31 cellular contexts compared by ENCODE assay signal in genomic region chrX:32871636-32872035, GRCh38.
DNase-seq lines count a peak whose midpoint lies in the region; ATAC-seq and TF ChIP-seq lines count a peak whose summit lies in the region.
"Had no signal": no experiment of that assay in that cellular context is flagged by ENCODE, and none has a peak within 500 bp of the region (broad histone marks: within the 10 kb centered on the region; RNA-seq: fewer than 3 reads in every experiment).

No MANE protein-coding gene starts in this region.

- in situ Hi-C loops in Caki2 (cut with HindIII; ENCODE audit: low pct_unique_long_range_greater_than_20kb, low sequenced_read_pairs): no loop called here

- ATAC-seq in RWPE2 (ENCODE audit: low read depth) (peak; percentile 79), HG03457 (IDR thresholded peaks at IDR 0.05; ENCODE audit: unreplicated experiment) (no peak), lower lobe of right lung (no peak)
- ATAC-seq: naive thymus-derived CD8-positive, alpha-beta T cell; stimulated activated memory B cell treated with anti-CD40 and anti-IgM and Interleukin-4, amounts not matched to agents 10 μg/mL and 1 μg/mL and 100 μg/mL, for 72 hours had no signal

- no peak overlapping the region for H3K4me3 ChIP-seq in RWPE2 (ENCODE audit: severe bottlenecking)
- no peak overlapping the region for H3K4me3 ChIP-seq in lower lobe of right lung
- H3K4me3 ChIP-seq: MG63 had no signal

- no peak overlapping the region for H3K4me3 Mint-ChIP-seq in activated T-helper 1 cell treated with anti-CD3 and anti-CD28 coated beads, Interleukin-12 subunit alpha, Interleukin-12 subunit beta, Interleukin-2, Interleukin-4 antibody, amounts not matched to agents 30 ng/mL and 10 ng/mL and 1 ng/mL, durations not matched to agents 14 hours and 24 hours and 36 hours
- H3K4me3 Mint-ChIP-seq: activated B cell treated with CpG ODN at 0.5 μM for 24 hours; activated T-cell treated with anti-CD3 and anti-CD28 coated beads, Interleukin-2, amount 50 U/mL, for 24 hours; CD4-positive, alpha-beta memory T cell; dendritic cell treated with granulocyte-macrophage colony-stimulating factor and Interleukin-4, amounts not matched to agents 40 ng/mL and 50 ng/mL, for 4 days; endodermal cell; immature natural killer cell; naive thymus-derived CD8-positive, alpha-beta T cell; stimulated activated memory B cell treated with anti-CD40 and anti-IgM and Interleukin-4, amounts not matched to agents 10 μg/mL and 1 μg/mL and 100 μg/mL, for 72 hours had no signal

- peaks cover 10% of the 10 kb centered on the region for H3K9me3 Mint-ChIP-seq in activated T-helper 1 cell treated with anti-CD3 and anti-CD28 coated beads, Interleukin-12 subunit alpha, Interleukin-12 subunit beta, Interleukin-2, Interleukin-4 antibody, amounts not matched to agents 30 ng/mL and 10 ng/mL and 1 ng/mL, durations not matched to agents 14 hours and 24 hours and 36 hours
- H3K9me3 Mint-ChIP-seq: activated B cell treated with CpG ODN at 0.5 μM for 24 hours; activated T-cell treated with anti-CD3 and anti-CD28 coated beads, Interleukin-2, amount 50 U/mL, for 24 hours; endodermal cell had no signal

- DNase-seq in Caki2 (ENCODE audit: low read depth) (peak; percentile 15), RWPE2 (ENCODE audit: low spot score) (no peak), epithelial cell of prostate (ENCODE audit: low read depth, low spot score) (peak; percentile 37), myocyte (ENCODE audit: low read depth) (peak; percentile 33), lower lobe of right lung (no peak), germinal center (ENCODE audit: low spot score) (no peak)
- DNase-seq in activated T-helper 1 cell treated with anti-CD3 and anti-CD28 coated beads, Interleukin-12 subunit alpha, Interleukin-12 subunit beta, Interleukin-2, Interleukin-4 antibody, amounts not matched to agents 30 ng/mL and 10 ng/mL and 1 ng/mL, durations not matched to agents 14 hours and 24 hours and 36 hours (ENCODE audit: low spot score): no peak
- DNase-seq: activated B cell treated with CpG ODN at 0.5 μM for 24 hours; activated gamma-delta T cell treated with Interleukin-2 at 50 U/mL for 16 hours; activated T-cell treated with anti-CD3 and anti-CD28 coated beads, Interleukin-2, amount 50 U/mL, for 24 hours; CD4-positive, alpha-beta memory T cell; central memory CD4-positive, alpha-beta T cell; EL; endodermal cell; H7; immature natural killer cell; KBM-7; MG63; midbrain; naive thymus-derived CD8-positive, alpha-beta T cell; NCI-H1105; NCI-H1930; NCI-H2171 treated with DMSO at 0.1 percent for 48 hours; NCI-H510A; SK-N-SH; substantia nigra; trophoblast cell had no signal

- no peaks in the 10 kb centered on the region for H3K36me3 ChIP-seq in RWPE2 (ENCODE audit: low read depth)
- no peaks in the 10 kb centered on the region for H3K36me3 ChIP-seq in lower lobe of right lung
- H3K36me3 ChIP-seq: MG63 had no signal

- H3K27ac ChIP-seq in RWPE2 (ENCODE audit: poor library complexity, severe bottlenecking): peak overlapping the region; percentile 50
- peak overlapping the region; percentile 44 for H3K27ac ChIP-seq in epithelial cell of prostate
- no peak overlapping the region for H3K27ac ChIP-seq in lower lobe of right lung

- H3K27me3 ChIP-seq in RWPE2 (ENCODE audit: insufficient read depth, poor library complexity, severe bottlenecking) (no peaks in the 10 kb centered on the region), lower lobe of right lung (ENCODE audit: low read depth) (no peaks in the 10 kb centered on the region)
- H3K27me3 ChIP-seq: MG63 had no signal

- TF ChIP-seq CTCF in RWPE2 (IDR thresholded peaks at IDR 0.05; ENCODE audit: poor library complexity, severe bottlenecking): no peak
- no peak for TF ChIP-seq CTCF in lower lobe of right lung (IDR thresholded peaks at IDR 0.05)

- H3K9me3 ChIP-seq in RWPE2 (ENCODE audit: severe bottlenecking) (no peaks in the 10 kb centered on the region), lower lobe of right lung (no peaks in the 10 kb centered on the region)
- H3K9me3 ChIP-seq: MG63, SK-N-SH had no signal

- no peak overlapping the region for H3K27ac Mint-ChIP-seq in activated T-helper 1 cell treated with anti-CD3 and anti-CD28 coated beads, Interleukin-12 subunit alpha, Interleukin-12 subunit beta, Interleukin-2, Interleukin-4 antibody, amounts not matched to agents 30 ng/mL and 10 ng/mL and 1 ng/mL, durations not matched to agents 14 hours and 24 hours and 36 hours
- H3K27ac Mint-ChIP-seq: activated B cell treated with CpG ODN at 0.5 μM for 24 hours; activated T-cell treated with anti-CD3 and anti-CD28 coated beads, Interleukin-2, amount 50 U/mL, for 24 hours; CD4-positive, alpha-beta memory T cell; dendritic cell treated with granulocyte-macrophage colony-stimulating factor and Interleukin-4, amounts not matched to agents 40 ng/mL and 50 ng/mL, for 4 days; endodermal cell; immature natural killer cell; naive thymus-derived CD8-positive, alpha-beta T cell; progenitor cell of endocrine pancreas; stimulated activated memory B cell treated with anti-CD40 and anti-IgM and Interleukin-4, amounts not matched to agents 10 μg/mL and 1 μg/mL and 100 μg/mL, for 72 hours had no signal

- H3K36me3 Mint-ChIP-seq in activated T-helper 1 cell treated with anti-CD3 and anti-CD28 coated beads, Interleukin-12 subunit alpha, Interleukin-12 subunit beta, Interleukin-2, Interleukin-4 antibody, amounts not matched to agents 30 ng/mL and 10 ng/mL and 1 ng/mL, durations not matched to agents 14 hours and 24 hours and 36 hours (ENCODE audit: low read depth): no peaks in the 10 kb centered on the region
- H3K36me3 Mint-ChIP-seq: CD4-positive, alpha-beta memory T cell; immature natural killer cell; naive thymus-derived CD8-positive, alpha-beta T cell; stimulated activated memory B cell treated with anti-CD40 and anti-IgM and Interleukin-4, amounts not matched to agents 10 μg/mL and 1 μg/mL and 100 μg/mL, for 72 hours had no signal

- H3K4me1 Mint-ChIP-seq in activated T-helper 1 cell treated with anti-CD3 and anti-CD28 coated beads, Interleukin-12 subunit alpha, Interleukin-12 subunit beta, Interleukin-2, Interleukin-4 antibody, amounts not matched to agents 30 ng/mL and 10 ng/mL and 1 ng/mL, durations not matched to agents 14 hours and 24 hours and 36 hours (ENCODE audit: low read depth): no peaks in the 10 kb centered on the region
- H3K4me1 Mint-ChIP-seq: activated B cell treated with CpG ODN at 0.5 μM for 24 hours; CD4-positive, alpha-beta memory T cell; immature natural killer cell; naive thymus-derived CD8-positive, alpha-beta T cell; stimulated activated memory B cell treated with anti-CD40 and anti-IgM and Interleukin-4, amounts not matched to agents 10 μg/mL and 1 μg/mL and 100 μg/mL, for 72 hours had no signal

- peaks cover 9% of the 10 kb centered on the region for H3K4me1 ChIP-seq in RWPE2 (ENCODE audit: insufficient read depth, poor library complexity, severe bottlenecking)
- H3K4me1 ChIP-seq in lower lobe of right lung: no peaks in the 10 kb centered on the region

- no peaks in the 10 kb centered on the region for H3K27me3 Mint-ChIP-seq in activated T-helper 1 cell treated with anti-CD3 and anti-CD28 coated beads, Interleukin-12 subunit alpha, Interleukin-12 subunit beta, Interleukin-2, Interleukin-4 antibody, amounts not matched to agents 30 ng/mL and 10 ng/mL and 1 ng/mL, durations not matched to agents 14 hours and 24 hours and 36 hours (ENCODE audit: insufficient read depth)
- H3K27me3 Mint-ChIP-seq: activated B cell treated with CpG ODN at 0.5 μM for 24 hours; CD4-positive, alpha-beta memory T cell; dendritic cell treated with granulocyte-macrophage colony-stimulating factor and Interleukin-4, amounts not matched to agents 40 ng/mL and 50 ng/mL, for 4 days; naive thymus-derived CD8-positive, alpha-beta T cell; progenitor cell of endocrine pancreas; stimulated activated memory B cell treated with anti-CD40 and anti-IgM and Interleukin-4, amounts not matched to agents 10 μg/mL and 1 μg/mL and 100 μg/mL, for 72 hours had no signal

- intact Hi-C loops in lower lobe of right lung (cut with DNase I): no loop called here
- intact Hi-C loops in activated T-helper 1 cell treated with anti-CD3 and anti-CD28 coated beads, Interleukin-12 subunit alpha, Interleukin-12 subunit beta, Interleukin-2, Interleukin-4 antibody, amounts not matched to agents 30 ng/mL and 10 ng/mL and 1 ng/mL, durations not matched to agents 14 hours and 24 hours and 36 hours (cut with micrococcal nuclease): no loop called here

Comparison
In these comparisons a context has a peak if more than half of its experiments do, and no peak if none do; other contexts are left out.
1. DNase-seq: peak in Caki2 (single experiment), epithelial cell of prostate (single experiment) and myocyte (single experiment); none in RWPE2 (single experiment), lower lobe of right lung (single experiment), activated T-helper 1 cell treated with anti-CD3 and anti-CD28 coated beads, Interleukin-12 subunit alpha, Interleukin-12 subunit beta, Interleukin-2, Interleukin-4 antibody, amounts not matched to agents 30 ng/mL and 10 ng/mL and 1 ng/mL, durations not matched to agents 14 hours and 24 hours and 36 hours (single experiment) and germinal center (single experiment).